ENCODE assay signal across 8 cellular contexts in the genomic region with DNA sequence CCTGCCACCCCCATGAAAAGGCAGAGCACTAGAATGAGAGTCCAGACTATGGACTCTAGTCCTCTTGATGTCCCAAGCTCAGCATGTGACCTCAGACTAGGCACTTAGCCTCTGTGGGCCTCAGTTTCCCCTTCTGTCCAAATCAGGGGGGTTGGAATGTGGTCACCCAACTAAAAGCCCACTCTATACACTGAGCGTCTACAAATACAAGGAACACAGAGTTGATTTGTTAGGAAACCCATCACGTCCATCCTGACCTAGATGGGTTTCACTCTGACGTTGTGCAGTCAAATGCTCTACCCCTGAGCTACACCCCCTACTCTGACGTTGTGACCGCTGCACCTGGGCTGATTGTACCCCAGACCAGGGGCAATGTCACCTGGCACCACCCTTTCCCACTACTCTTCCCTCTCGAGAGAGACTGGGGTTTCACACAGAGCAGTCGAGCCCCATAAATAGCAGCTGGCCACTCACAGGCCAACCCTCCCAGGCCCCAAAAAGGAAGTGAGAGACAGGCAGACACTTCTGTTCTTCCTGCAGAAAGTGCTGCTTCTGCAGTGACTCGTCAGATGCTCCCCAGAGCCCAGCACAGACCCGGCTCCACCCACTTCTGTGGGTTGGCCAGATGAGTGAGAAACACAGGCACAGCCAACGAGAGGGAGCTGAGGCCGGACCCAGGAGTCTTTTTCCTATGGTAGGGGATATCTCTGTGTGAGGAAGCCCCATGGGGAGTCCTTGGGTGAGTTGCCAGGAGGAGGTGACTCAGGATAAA. TPM values are rescaled to one million over a fixed set of nuclear protein-coding genes. Genes with fewer than 3 reads are reported as not detected.
DNase-seq lines count a peak whose midpoint lies in the region; ATAC-seq and TF ChIP-seq lines count a peak whose summit lies in the region.

No MANE protein-coding gene starts in this region.

- DNase-seq in GF-D8 (lab: John Stamatoyannopoulos, UW) (peak; percentile 18), mucosa of descending colon (peak; percentile 68 to 88 (median 73)), stomach (peak; percentile 57), NCI-H524 (lab: John Stamatoyannopoulos, UW) (no peak)

- peaks cover 24 to 56% (median 48%) of the 10 kb centered on the region in 3 donors for H3K4me1 Mint-ChIP-seq in IgD-negative memory B cell
- H3K4me1 Mint-ChIP-seq in dendritic cell treated with granulocyte-macrophage colony-stimulating factor and Interleukin-4, amounts not matched to agents 40 ng/mL and 50 ng/mL, for 4 days (ENCODE audit: low read depth): peaks cover 58% of the 10 kb centered on the region

- no peaks in the 10 kb centered on the region for H3K27me3 ChIP-seq in stomach

- peak overlapping the region; percentile 84 to 99 (median 98) for H3K27ac Mint-ChIP-seq in IgD-negative memory B cell
- H3K27ac Mint-ChIP-seq in dendritic cell treated with granulocyte-macrophage colony-stimulating factor and Interleukin-4, amounts not matched to agents 40 ng/mL and 50 ng/mL, for 4 days: peak overlapping the region; percentile 94

- no peak overlapping the region for H3K4me3 ChIP-seq in mucosa of descending colon
- no peak overlapping the region for H3K4me3 ChIP-seq in stomach

- no peaks in the 10 kb centered on the region for H3K9me3 Mint-ChIP-seq in IgD-negative memory B cell
- H3K9me3 Mint-ChIP-seq in dendritic cell treated with granulocyte-macrophage colony-stimulating factor and Interleukin-4, amounts not matched to agents 40 ng/mL and 50 ng/mL, for 4 days: no peaks in the 10 kb centered on the region

- intact Hi-C loops in dendritic cell treated with granulocyte-macrophage colony-stimulating factor and Interleukin-4, amounts not matched to agents 40 ng/mL and 50 ng/mL, for 4 days (cut with micrococcal nuclease): loop anchor here (2.0 kb wide), 1 partner anchor 451 kb away; no protein-coding TSS in a partner anchor
- intact Hi-C loops in mucosa of descending colon (cut with DNase I, micrococcal nuclease): loop anchor here in 1 of 2 donors (10.0 kb wide), 1 partner anchor 453 kb away; no protein-coding TSS in a partner anchor
- intact Hi-C loops in stomach (cut with DNase I; ENCODE audit: low total_unique reads): no loop called here

- ATAC-seq in GM21619 (IDR thresholded peaks at IDR 0.05; ENCODE audit: unreplicated experiment) (peak; percentile 57), mucosa of descending colon (peak; percentile 69)
- peak; percentile 83 to 86 for ATAC-seq in activated CD4-positive, CD25-positive, alpha-beta regulatory T cell treated with anti-CD3 and anti-CD28 coated beads, Interleukin-2, amount 50 U/mL, for 24 hours

- peaks cover 11% of the 10 kb centered on the region for H3K4me1 ChIP-seq in mucosa of descending colon (ENCODE audit: low read depth)
- peaks cover 0 to 19% (median 10%) of the 10 kb centered on the region in 4 donors for H3K4me1 ChIP-seq in stomach

- peak overlapping the region; percentile 73 to 95 (median 88) for H3K4me3 Mint-ChIP-seq in IgD-negative memory B cell
- peak overlapping the region; percentile 39 for H3K4me3 Mint-ChIP-seq in dendritic cell treated with granulocyte-macrophage colony-stimulating factor and Interleukin-4, amounts not matched to agents 40 ng/mL and 50 ng/mL, for 4 days

- 36 to 54% (median 42%) methylated on average over 8 to 11 of the region's 11 CpGs for WGBS in stomach, 5 donors

- peaks cover 2% of the 10 kb centered on the region for H3K36me3 Mint-ChIP-seq in IgD-negative memory B cell
- H3K36me3 Mint-ChIP-seq in dendritic cell treated with granulocyte-macrophage colony-stimulating factor and Interleukin-4, amounts not matched to agents 40 ng/mL and 50 ng/mL, for 4 days (ENCODE audit: low read depth): no peaks in the 10 kb centered on the region

- H3K9me3 ChIP-seq in mucosa of descending colon: no peaks in the 10 kb centered on the region
- no peaks in the 10 kb centered on the region for H3K9me3 ChIP-seq in stomach

- no peaks in the 10 kb centered on the region for H3K36me3 ChIP-seq in mucosa of descending colon (ENCODE audit: low read depth)
- H3K36me3 ChIP-seq in stomach: no peaks in the 10 kb centered on the region

- TF ChIP-seq EP300 in stomach (IDR thresholded peaks at IDR 0.05): no peak

- H3K27me3 Mint-ChIP-seq in IgD-negative memory B cell: no peaks in the 10 kb centered on the region
- H3K27me3 Mint-ChIP-seq in dendritic cell treated with granulocyte-macrophage colony-stimulating factor and Interleukin-4, amounts not matched to agents 40 ng/mL and 50 ng/mL, for 4 days: no peaks in the 10 kb centered on the region

- peak overlapping the region in 3 of 5 donors; percentile 24 to 59 (median 50) for H3K27ac ChIP-seq in stomach

- TF ChIP-seq CTCF in mucosa of descending colon (IDR thresholded peaks at IDR 0.05) (no peak), stomach (IDR thresholded peaks at IDR 0.05) (no peak)

- TF ChIP-seq POLR2A in stomach (IDR thresholded peaks at IDR 0.05): no peak

RNA-seq across cellular contexts. Expression of a gene that starts 16.1 kb away (rescaled TPM):
- polyA plus RNA-seq in IgD-negative memory B cell (224 TPM), stomach (1 to 10 TPM in 2 of 3 donors, under 1 TPM in 1; 0.25 to 1.8 (median 1.8) TPM)
- total RNA-seq in mucosa of descending colon (1 to 10 TPM in 1 of 3 donors, under 1 TPM in 2; 0.38 to 1.4 (median 0.98) TPM), stomach (under 1 TPM in 1 of 5 donors, not detected in 4; 0.37 TPM)

RNA-seq across cellular contexts. Expression of a gene that starts 54.2 kb away (rescaled TPM):
- polyA plus RNA-seq in IgD-negative memory B cell (14.4 TPM), stomach (100 to 1,000 TPM in 2 of 3 donors, 10 to 100 TPM in 1; 80.2 to 123 (median 114) TPM)
- total RNA-seq in mucosa of descending colon (100 to 1,000 TPM; 150 to 249 (median 231) TPM), stomach (100 to 1,000 TPM; 145 to 518 (median 261) TPM)

Comparison
In these comparisons a context has a peak if more than half of its experiments do, and no peak if none do; other contexts are left out.
1. DNase-seq: peak in GF-D8 (single experiment), mucosa of descending colon (3 of 3) and stomach (single experiment); none in NCI-H524 (0 of 2).
2. Peak in every context shown above with its lines, with median percentiles within 50 percentile points of each other: ATAC-seq.